Comparison of ENCODE assay signal across 14 cellular contexts in the genomic region with DNA sequence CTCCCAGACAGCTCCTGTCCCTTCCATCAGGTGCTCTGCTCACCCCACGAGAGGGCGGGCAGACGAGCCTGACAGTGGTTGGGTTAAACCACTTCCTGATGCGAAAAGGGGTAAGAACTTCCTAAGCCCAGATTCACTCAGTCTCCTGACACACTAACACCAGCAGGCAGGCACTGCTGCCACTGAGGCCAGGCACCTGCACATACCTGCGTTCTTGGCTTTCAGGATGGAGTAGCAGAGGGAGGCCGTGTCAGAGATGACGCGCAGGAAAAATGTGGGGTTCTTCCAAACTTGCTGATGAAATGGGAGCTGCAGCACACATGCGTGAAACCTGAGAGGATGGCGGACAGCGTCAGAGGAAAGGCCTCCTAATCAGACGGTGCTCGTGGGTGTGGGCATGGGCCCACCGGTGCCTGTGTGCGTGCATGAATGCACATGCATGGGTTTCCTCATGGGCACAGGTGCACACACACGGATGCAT. TPM values are rescaled to one million over a fixed set of nuclear protein-coding genes. Genes with fewer than 3 reads are reported as not detected.
DNase-seq lines count a peak whose midpoint lies in the region; ATAC-seq lines count a peak whose summit lies in the region.
"Had no signal": no experiment of that assay in that cellular context is flagged by ENCODE, and none has a peak within 500 bp of the region (broad histone marks: within the 10 kb centered on the region; RNA-seq: fewer than 3 reads in every experiment).

No MANE protein-coding gene starts in this region.

- H3K9me3 Mint-ChIP-seq in T-helper 2 cell treated with Interferon-gamma antibody and Interleukin-4, amounts not matched to agents 5 μg/mL and 100 μg/mL, for 36 hours: no peaks in the 10 kb centered on the region
- H3K9me3 Mint-ChIP-seq in activated T-helper 17 cell treated with anti-CD3 and anti-CD28 coated beads, Interleukin-2, amount 50 U/mL, for 72 hours: no peaks in the 10 kb centered on the region

- H3K36me3 Mint-ChIP-seq in T-helper 2 cell treated with Interferon-gamma antibody and Interleukin-4, amounts not matched to agents 5 μg/mL and 100 μg/mL, for 36 hours (ENCODE audit: low read depth): no peaks in the 10 kb centered on the region
- H3K36me3 Mint-ChIP-seq in activated T-helper 17 cell treated with anti-CD3 and anti-CD28 coated beads, Interleukin-2, amount 50 U/mL, for 72 hours (ENCODE audit: low read depth): no peaks in the 10 kb centered on the region

- peak; percentile 87 for ATAC-seq in activated T-helper 17 cell treated with anti-CD3 and anti-CD28 coated beads, Interleukin-2, amount 50 U/mL, for 72 hours (replicated peaks)
- no peak for ATAC-seq in HG02973 (IDR thresholded peaks at IDR 0.05; ENCODE audit: unreplicated experiment)
- ATAC-seq in GM18870 (IDR thresholded peaks at IDR 0.05; ENCODE audit: unreplicated experiment): no peak

- DNase-seq in EL (peak; percentile 66), NCI-H2171 (lab: John Stamatoyannopoulos, UW) (no peak), GF-D8 (lab: John Stamatoyannopoulos, UW) (no peak)
- DNase-seq in T-helper 2 cell treated with Interferon-gamma antibody and Interleukin-4, amounts not matched to agents 5 μg/mL and 100 μg/mL, for 36 hours (ENCODE audit: low spot score): peak; percentile 26
- DNase-seq in stimulated activated CD4-positive, alpha-beta T cell treated with anti-CD3 and anti-CD28 coated beads, Interleukin-12 subunit alpha, Interleukin-12 subunit beta, amount 100 ng/mL, for 48 hours (ENCODE audit: low read depth in 2 of 3, low spot score in 1 of 3): peak in 2 of 3 donors; percentile 8
- DNase-seq: KBM-7, NCI-H748 treated with DMSO at 0.1 percent for 48 hours had no signal

- no peaks in the 10 kb centered on the region for H3K27me3 Mint-ChIP-seq in T-helper 2 cell treated with Interferon-gamma antibody and Interleukin-4, amounts not matched to agents 5 μg/mL and 100 μg/mL, for 36 hours (ENCODE audit: low read depth)
- H3K27me3 Mint-ChIP-seq in activated T-helper 17 cell treated with anti-CD3 and anti-CD28 coated beads, Interleukin-2, amount 50 U/mL, for 72 hours: no peaks in the 10 kb centered on the region

- peak overlapping the region; percentile 70 for H3K27ac Mint-ChIP-seq in T-helper 2 cell treated with Interferon-gamma antibody and Interleukin-4, amounts not matched to agents 5 μg/mL and 100 μg/mL, for 36 hours
- H3K27ac Mint-ChIP-seq in activated T-helper 17 cell treated with anti-CD3 and anti-CD28 coated beads, Interleukin-2, amount 50 U/mL, for 72 hours: peak overlapping the region; percentile 32

- H3K4me3 Mint-ChIP-seq in T-helper 2 cell treated with Interferon-gamma antibody and Interleukin-4, amounts not matched to agents 5 μg/mL and 100 μg/mL, for 36 hours: peak overlapping the region; percentile 74
- peak overlapping the region; percentile 61 for H3K4me3 Mint-ChIP-seq in activated T-helper 17 cell treated with anti-CD3 and anti-CD28 coated beads, Interleukin-2, amount 50 U/mL, for 72 hours

- peaks cover 22% of the 10 kb centered on the region for H3K4me1 Mint-ChIP-seq in T-helper 2 cell treated with Interferon-gamma antibody and Interleukin-4, amounts not matched to agents 5 μg/mL and 100 μg/mL, for 36 hours (ENCODE audit: low read depth)
- peaks cover 6% of the 10 kb centered on the region for H3K4me1 Mint-ChIP-seq in activated T-helper 17 cell treated with anti-CD3 and anti-CD28 coated beads, Interleukin-2, amount 50 U/mL, for 72 hours

RNA-seq across cellular contexts. Expression of a gene that starts 29.9 kb away (rescaled TPM):
- not detected for total RNA-seq in activated T-helper 17 cell treated with anti-CD3 and anti-CD28 coated beads, Interleukin-2, amount 50 U/mL, for 72 hours
- total RNA-seq: endothelial cell of umbilical vein; skeletal muscle tissue; suprapubic skin; T-helper 1 cell treated with Interleukin-12 subunit alpha and Interleukin-12 subunit beta and Interleukin-4 antibody, amounts not matched to agents 30 ng/mL and 1 ng/mL, for 36 hours had no signal

RNA-seq across cellular contexts. Expression of a gene that starts 39.7 kb away (rescaled TPM):
- total RNA-seq in activated T-helper 17 cell treated with anti-CD3 and anti-CD28 coated beads, Interleukin-2, amount 50 U/mL, for 72 hours: 1 to 10 TPM; 4.6 to 9.1 TPM
- total RNA-seq: endothelial cell of umbilical vein, skeletal muscle tissue, suprapubic skin had no signal

RNA-seq across cellular contexts. Expression of a gene that starts 53.7 kb away (rescaled TPM):
- total RNA-seq in activated T-helper 17 cell treated with anti-CD3 and anti-CD28 coated beads, Interleukin-2, amount 50 U/mL, for 72 hours: not detected
- total RNA-seq: endothelial cell of umbilical vein; T-helper 1 cell treated with Interleukin-12 subunit alpha and Interleukin-12 subunit beta and Interleukin-4 antibody, amounts not matched to agents 30 ng/mL and 1 ng/mL, for 36 hours had no signal

Comparison
In these comparisons a context has a peak if more than half of its experiments do, and no peak if none do; other contexts are left out.
1. DNase-seq: peak in EL (single experiment), T-helper 2 cell treated with Interferon-gamma antibody and Interleukin-4, amounts not matched to agents 5 μg/mL and 100 μg/mL, for 36 hours (single experiment) and stimulated activated CD4-positive, alpha-beta T cell treated with anti-CD3 and anti-CD28 coated beads, Interleukin-12 subunit alpha, Interleukin-12 subunit beta, amount 100 ng/mL, for 48 hours (2 of 3); none in NCI-H2171 (single experiment) and GF-D8 (single experiment).